Comparison of ENCODE assay signal across 8 cellular contexts in the genomic region with DNA sequence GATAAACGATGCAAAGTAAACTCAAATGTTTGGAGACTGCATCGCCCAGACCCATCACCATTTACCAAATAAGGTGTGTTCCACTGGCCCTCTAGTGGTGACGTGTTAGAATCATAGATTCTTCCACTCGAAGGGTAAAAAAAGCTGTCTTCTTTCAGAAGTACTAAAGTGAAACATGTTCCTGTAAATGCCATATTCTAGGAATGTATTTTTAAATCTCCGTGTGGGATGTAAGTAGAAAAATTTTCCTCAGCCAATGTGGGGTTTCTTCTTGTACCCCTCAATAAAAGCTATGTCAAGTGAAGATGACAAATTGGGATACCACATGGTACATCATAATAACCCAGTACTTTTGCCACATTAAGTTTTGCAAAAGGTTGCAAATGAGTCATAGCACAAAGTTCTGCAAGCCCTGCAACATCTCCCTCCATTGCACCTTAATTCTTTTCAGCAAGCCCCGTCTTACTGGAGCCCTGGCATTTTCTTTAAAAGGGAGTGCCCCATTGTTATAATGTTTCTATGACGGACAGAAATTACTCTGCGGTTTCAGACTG.
DNase-seq lines count a peak whose midpoint lies in the region; ATAC-seq and TF ChIP-seq lines count a peak whose summit lies in the region.

No MANE protein-coding gene starts in this region.

- no peaks in the 10 kb centered on the region for H3K27me3 Mint-ChIP-seq in chondrocyte (ENCODE audit: low read depth)

- DNase-seq in DMS 273 (lab: John Stamatoyannopoulos, UW; ENCODE audit: unreplicated experiment) (peak; percentile 62), NCI-H748 treated with DMSO at 0.1 percent for 48 hours (lab: John Stamatoyannopoulos, UW) (peak; percentile 49), chondrocyte (ENCODE audit: low spot score) (no peak), medulla oblongata (ENCODE audit: extremely low spot score) (peak; percentile 67), T-helper 9 cell (no peak), 8988T (no peak)

- H3K4me1 Mint-ChIP-seq in chondrocyte (ENCODE audit: low read depth): peaks cover 7% of the 10 kb centered on the region

- H3K4me3 Mint-ChIP-seq in chondrocyte (ENCODE audit: unreplicated experiment): no peak overlapping the region

- ATAC-seq in GM18868 (IDR thresholded peaks at IDR 0.05; ENCODE audit: unreplicated experiment) (peak; percentile 45), HG03103 (IDR thresholded peaks at IDR 0.05; ENCODE audit: low read depth, unreplicated experiment) (peak; percentile 66)

- no peaks in the 10 kb centered on the region for H3K9me3 Mint-ChIP-seq in chondrocyte (ENCODE audit: low read depth)

- TF ChIP-seq CTCF in chondrocyte (IDR thresholded peaks at IDR 0.05): peak; percentile 92

- no peak overlapping the region for H3K27ac Mint-ChIP-seq in chondrocyte (ENCODE audit: unreplicated experiment)

- H3K36me3 Mint-ChIP-seq in chondrocyte (ENCODE audit: low read depth): no peaks in the 10 kb centered on the region

Comparison
In these comparisons a context has a peak if more than half of its experiments do, and no peak if none do; other contexts are left out.
1. DNase-seq: peak in DMS 273 (single experiment), NCI-H748 treated with DMSO at 0.1 percent for 48 hours (single experiment) and medulla oblongata (single experiment); none in chondrocyte (single experiment), T-helper 9 cell (single experiment) and 8988T (single experiment).